ENCODE assay signal across 8 cellular contexts in genomic region chr15:42275780-42276395, GRCh38. TPM values are rescaled to one million over a fixed set of nuclear protein-coding genes. Genes with fewer than 3 reads are reported as not detected.
DNase-seq lines count a peak whose midpoint lies in the region; ATAC-seq lines count a peak whose summit lies in the region.

No MANE protein-coding gene starts in this region.

- H3K9ac ChIP-seq in subcutaneous abdominal adipose tissue (ENCODE audit: low read length in 5 of 5) = peak overlapping the region; percentile 1 to 97 (median 94)

- ATAC-seq in right cardiac atrium = no peak
- ATAC-seq in sciatic nerve = no peak

- intact Hi-C loops in activated CD4-positive, alpha-beta memory T cell treated with anti-CD3 and anti-CD28 coated beads for 36 hours (cut with micrococcal nuclease) = loop anchor here (10.0 kb wide), 2 partner anchors 299 to 341 kb away; partner anchors contain the start of gene STARD9
- intact Hi-C loops in right cardiac atrium (cut with DNase I) = no loop called here
- intact Hi-C loops in sciatic nerve (cut with DNase I) = no loop called here

- no peaks in the 10 kb centered on the region for H3K4me1 ChIP-seq in right cardiac atrium (ENCODE audit: control insufficient read depth, insufficient read depth, low read length)
- peaks cover 2 to 46% (median 42%) of the 10 kb centered on the region in 5 donors for H3K4me1 ChIP-seq in subcutaneous abdominal adipose tissue (ENCODE audit: control insufficient read depth in 5 of 5, insufficient read depth in 5 of 5, low read length in 5 of 5)

- peaks cover 46% of the 10 kb centered on the region for H3K4me1 Mint-ChIP-seq in T-helper 1 cell treated with Interleukin-12 subunit alpha and Interleukin-12 subunit beta and Interleukin-4 antibody, amounts not matched to agents 30 μg/mL and 1 μg/mL, for 36 hours (ENCODE audit: low read depth)
- peaks cover 29% of the 10 kb centered on the region for H3K4me1 Mint-ChIP-seq in activated CD4-positive, alpha-beta memory T cell treated with anti-CD3 and anti-CD28 coated beads for 36 hours (ENCODE audit: low read depth)

- DNase-seq in T-helper 1 cell = no peak
- DNase-seq in activated CD4-positive, alpha-beta memory T cell treated with anti-CD3 and anti-CD28 coated beads for 36 hours = no peak
- DNase-seq in right cardiac atrium = no peak
- DNase-seq in sciatic nerve (ENCODE audit: low spot score) = no peak
- DNase-seq in ACHN = no peak
- no peak for DNase-seq in NCI-H1436 treated with DMSO at 0.1 percent for 48 hours (lab: John Stamatoyannopoulos, UW)

- CTCF ChIA-PET in activated CD4-positive, alpha-beta memory T cell treated with anti-CD3 and anti-CD28 coated beads for 36 hours (lab: Charles Lee) = interaction anchor here (1.4 kb wide), 1 partner anchor 502 kb away, joined by 3 read pairs; the partner anchor contains the start of gene MAPKBP1

- peak overlapping the region; percentile 38 for H3K4me3 Mint-ChIP-seq in T-helper 1 cell treated with Interleukin-12 subunit alpha and Interleukin-12 subunit beta and Interleukin-4 antibody, amounts not matched to agents 30 μg/mL and 1 μg/mL, for 36 hours
- peak overlapping the region; percentile 99 for H3K4me3 Mint-ChIP-seq in activated CD4-positive, alpha-beta memory T cell treated with anti-CD3 and anti-CD28 coated beads for 36 hours

- 40% methylated on average over 4 of the region's 4 CpGs for WGBS in right cardiac atrium

- H3K27ac ChIP-seq in right cardiac atrium (ENCODE audit: low read length) (no peak overlapping the region), subcutaneous abdominal adipose tissue (ENCODE audit: low read depth, low read length) (peak overlapping the region; percentile 100)

- H3K4me3 ChIP-seq in right cardiac atrium (ENCODE audit: low read length) = peak overlapping the region; percentile 77
- peak overlapping the region; percentile 29 to 99 (median 91) for H3K4me3 ChIP-seq in subcutaneous abdominal adipose tissue (ENCODE audit: low read depth in 1 of 5, low read length in 5 of 5)

- POLR2A ChIA-PET in activated CD4-positive, alpha-beta memory T cell treated with anti-CD3 and anti-CD28 coated beads for 36 hours (lab: Charles Lee) = no interaction called here

- H3K27ac Mint-ChIP-seq in T-helper 1 cell treated with Interleukin-12 subunit alpha and Interleukin-12 subunit beta and Interleukin-4 antibody, amounts not matched to agents 30 μg/mL and 1 μg/mL, for 36 hours = peak overlapping the region; percentile 99
- peak overlapping the region; percentile 99 for H3K27ac Mint-ChIP-seq in activated CD4-positive, alpha-beta memory T cell treated with anti-CD3 and anti-CD28 coated beads for 36 hours

- H3K36me3 ChIP-seq in subcutaneous abdominal adipose tissue (ENCODE audit: control insufficient read depth in 5 of 5, insufficient read depth in 5 of 5, low read length in 5 of 5) = peaks cover 15 to 26% (median 19%) of the 10 kb centered on the region in 5 donors

- H3K9me3 Mint-ChIP-seq in T-helper 1 cell treated with Interleukin-12 subunit alpha and Interleukin-12 subunit beta and Interleukin-4 antibody, amounts not matched to agents 30 μg/mL and 1 μg/mL, for 36 hours = no peaks in the 10 kb centered on the region
- no peaks in the 10 kb centered on the region for H3K9me3 Mint-ChIP-seq in activated CD4-positive, alpha-beta memory T cell treated with anti-CD3 and anti-CD28 coated beads for 36 hours

- no peaks in the 10 kb centered on the region for H3K9me3 ChIP-seq in right cardiac atrium (ENCODE audit: control insufficient read depth, low read length)
- H3K9me3 ChIP-seq in subcutaneous abdominal adipose tissue (ENCODE audit: control insufficient read depth in 5 of 5, low read length in 5 of 5) = no peaks in the 10 kb centered on the region

- in situ Hi-C loops in ACHN (cut with HindIII; ENCODE audit: low pct_ligation_motif_present, low pct_unique_long_range_greater_than_20kb, low sequenced_read_pairs) = no loop called here

- H3K27me3 Mint-ChIP-seq in T-helper 1 cell treated with Interleukin-12 subunit alpha and Interleukin-12 subunit beta and Interleukin-4 antibody, amounts not matched to agents 30 μg/mL and 1 μg/mL, for 36 hours (ENCODE audit: low read depth) = no peaks in the 10 kb centered on the region
- no peaks in the 10 kb centered on the region for H3K27me3 Mint-ChIP-seq in activated CD4-positive, alpha-beta memory T cell treated with anti-CD3 and anti-CD28 coated beads for 36 hours

- H3K27me3 ChIP-seq in right cardiac atrium (ENCODE audit: control insufficient read depth, insufficient read depth) (no peaks in the 10 kb centered on the region), subcutaneous abdominal adipose tissue (ENCODE audit: control insufficient read depth in 5 of 5, insufficient read depth in 4 of 5, low read length in 5 of 5) (no peaks in the 10 kb centered on the region)

- peaks cover 19% of the 10 kb centered on the region for H3K36me3 Mint-ChIP-seq in T-helper 1 cell treated with Interleukin-12 subunit alpha and Interleukin-12 subunit beta and Interleukin-4 antibody, amounts not matched to agents 30 μg/mL and 1 μg/mL, for 36 hours (ENCODE audit: low read depth)
- peaks cover 16% of the 10 kb centered on the region for H3K36me3 Mint-ChIP-seq in activated CD4-positive, alpha-beta memory T cell treated with anti-CD3 and anti-CD28 coated beads for 36 hours

RNA-seq across cellular contexts. Expression of gene TMEM87A, which starts 2.7 kb away (rescaled TPM):
- total RNA-seq in activated CD4-positive, alpha-beta memory T cell treated with anti-CD3 and anti-CD28 coated beads for 36 hours = 10 to 100 TPM; 26.1 to 28.7 TPM
- total RNA-seq in right cardiac atrium (10 to 100 TPM; 20.5 to 33.6 (median 23.2) TPM), sciatic nerve (71.6 TPM)
- 13.6 TPM for polyA plus RNA-seq in right cardiac atrium

RNA-seq across cellular contexts. Expression of gene GANC, which starts 2.9 kb away (rescaled TPM):
- 10 to 100 TPM; 23.5 to 26.1 TPM for total RNA-seq in activated CD4-positive, alpha-beta memory T cell treated with anti-CD3 and anti-CD28 coated beads for 36 hours
- total RNA-seq in right cardiac atrium = 10 to 100 TPM; 19.1 to 24.3 (median 21.3) TPM
- 7.4 TPM for polyA plus RNA-seq in right cardiac atrium
- total RNA-seq in sciatic nerve = 57.6 TPM
